9 cellular contexts compared by ENCODE assay signal in the genomic region with DNA sequence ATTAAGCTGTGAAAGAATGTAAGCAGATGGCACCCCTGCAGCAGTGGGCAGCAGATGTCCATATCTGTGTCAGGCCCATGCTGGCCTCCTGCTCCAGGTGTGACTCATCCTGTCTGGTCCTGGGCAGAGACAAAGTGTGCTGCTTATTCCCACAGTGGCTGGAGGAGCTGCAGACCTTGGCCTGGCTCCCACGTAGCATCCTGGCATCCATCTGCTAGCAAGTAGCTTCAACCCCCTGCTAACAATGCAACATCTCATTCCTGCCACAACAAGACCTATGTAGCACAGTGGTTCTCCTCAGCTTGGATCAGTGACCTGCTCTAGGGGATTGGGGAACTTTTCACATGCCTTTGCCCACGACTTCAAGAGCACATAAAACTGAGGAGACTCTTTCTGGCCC.
A peak's percentile ranks its signal among the peaks of the same experiment; 100 is the strongest.
DNase-seq lines count a peak whose midpoint lies in the region; ATAC-seq and TF ChIP-seq lines count a peak whose summit lies in the region.
"Had no signal": no experiment of that assay in that cellular context is flagged by ENCODE, and none has a peak within 500 bp of the region (broad histone marks: within the 10 kb centered on the region; RNA-seq: fewer than 3 reads in every experiment).

No MANE protein-coding gene starts in this region.

- H3K36me3 ChIP-seq in GM23248 (ENCODE audit: low read depth) (no peaks in the 10 kb centered on the region), gastroesophageal sphincter (peaks cover 0 to 5% of the 10 kb centered on the region in 2 donors), sigmoid colon (no peaks in the 10 kb centered on the region)

- H2AFZ ChIP-seq in GM23248, result no peak overlapping the region

- H3K4me2 ChIP-seq in GM23248 (ENCODE audit: unreplicated experiment), result no peak overlapping the region

- H3K79me2 ChIP-seq in GM23248 (ENCODE audit: insufficient read depth), result no peaks in the 10 kb centered on the region

- no peaks in the 10 kb centered on the region for H3K9me2 ChIP-seq in GM23248 (ENCODE audit: insufficient read depth)

- H3K27me3 ChIP-seq in GM23248 (replicated peaks; ENCODE audit: insufficient read depth), result no peaks in the 10 kb centered on the region
- no peaks in the 10 kb centered on the region for H3K27me3 ChIP-seq in gastroesophageal sphincter
- no peaks in the 10 kb centered on the region for H3K27me3 ChIP-seq in sigmoid colon

- H3K4me3 ChIP-seq in GM23248 (no peak overlapping the region), gastroesophageal sphincter (no peak overlapping the region), sigmoid colon (no peak overlapping the region)
- H3K4me3 ChIP-seq: GM12878 had no signal

- no peak overlapping the region for H3K9ac ChIP-seq in GM23248

- intact Hi-C loops in sigmoid colon (cut with DNase I), result loop anchor here (10.0 kb wide), 1 partner anchor 142 kb away; no protein-coding TSS in a partner anchor

- TF ChIP-seq EP300 in gastroesophageal sphincter (IDR thresholded peaks at IDR 0.05) (no peak), sigmoid colon (IDR thresholded peaks at IDR 0.05) (no peak)

- in situ Hi-C loops in GM23248 (cut with MboI), result no loop called here

- no peak for TF ChIP-seq POLR2A in gastroesophageal sphincter (IDR thresholded peaks at IDR 0.05)
- no peak for TF ChIP-seq POLR2A in sigmoid colon (IDR thresholded peaks at IDR 0.05)
- no peak for TF ChIP-seq POLR2A in GM18505 (IDR thresholded peaks at IDR 0.05; ENCODE audit: borderline replicate concordance, extremely low read depth, insufficient read depth, insufficient read length)

- no peaks in the 10 kb centered on the region for H4K20me1 ChIP-seq in GM23248 (ENCODE audit: insufficient read depth)

- 28 to 40% methylated on average over 2 of the region's 2 CpGs for WGBS in GM23248 (ENCODE audit: low coverage in 1 of 2, low lambda C conversion rate in 2 of 2, missing lambda C conversion rate in 2 of 2), 2 experiments
- 33 to 80% methylated on average over 1 of the region's 2 CpGs for WGBS in gastroesophageal sphincter (ENCODE audit: low coverage in 1 of 2), 2 donors
- 19 to 40% methylated on average over 2 of the region's 2 CpGs for WGBS in sigmoid colon, 2 donors

- H3K4me1 ChIP-seq in GM23248 (ENCODE audit: insufficient read depth) (peaks cover 15% of the 10 kb centered on the region), gastroesophageal sphincter (peaks cover 2 to 53% (median 4%) of the 10 kb centered on the region in 3 donors), sigmoid colon (peaks cover 0 to 51% (median 40%) of the 10 kb centered on the region in 4 donors)

- TF ChIP-seq CTCF in gastroesophageal sphincter (IDR thresholded peaks at IDR 0.05) (peak in 1 of 4 experiments; percentile 34), sigmoid colon (IDR thresholded peaks at IDR 0.05) (peak in 3 of 4 experiments; percentile 25 to 45 (median 41))

- DNase-seq in GM23248, result peak; percentile 67
- peak; percentile 89 for DNase-seq in sigmoid colon

- H3K27ac ChIP-seq in GM23248 (no peak overlapping the region), gastroesophageal sphincter (peak overlapping the region in 1 of 4 donors; percentile 26), sigmoid colon (peak overlapping the region; percentile 27 to 71 (median 54))

- ATAC-seq in SK-N-SH treated with all-trans-retinoic acid at 6 μM for 48 hours (peak; percentile 91), gastroesophageal sphincter (peak; percentile 69), HG02870 (IDR thresholded peaks at IDR 0.05; ENCODE audit: unreplicated experiment) (no peak), GM19467 (IDR thresholded peaks at IDR 0.05; ENCODE audit: unreplicated experiment) (no peak), GM18505 (IDR thresholded peaks at IDR 0.05; ENCODE audit: unreplicated experiment) (no peak), HG03457 (IDR thresholded peaks at IDR 0.05; ENCODE audit: unreplicated experiment) (no peak)
- ATAC-seq: GM12878 had no signal

- H3K9me3 ChIP-seq in GM23248 (ENCODE audit: low read depth), result no peaks in the 10 kb centered on the region
- no peaks in the 10 kb centered on the region for H3K9me3 ChIP-seq in gastroesophageal sphincter
- no peaks in the 10 kb centered on the region for H3K9me3 ChIP-seq in sigmoid colon

- no peaks in the 10 kb centered on the region for H3F3A ChIP-seq in GM23248 (ENCODE audit: insufficient read depth)

TF ChIP-seq in SK-N-SH treated with all-trans-retinoic acid at 6 μM for 48 hours, 23 proteins besides CTCF, POLR2A, EP300 and RAD21:
- TF ChIP-seq CSDC2 (CRISPR knock-in tag; IDR thresholded peaks at IDR 0.05) (no peak), GLIS3 (CRISPR knock-in tag; IDR thresholded peaks at IDR 0.05) (no peak), TCF4 (CRISPR knock-in tag; IDR thresholded peaks at IDR 0.05; ENCODE audit: borderline replicate concordance) (peak; percentile 62; the same call in 1 of the 2 replicates), ZFP30 (CRISPR knock-in tag; IDR thresholded peaks at IDR 0.05) (no peak), SNAI2 (CRISPR knock-in tag; IDR thresholded peaks at IDR 0.05) (no peak), ZFP3 (CRISPR knock-in tag; IDR thresholded peaks at IDR 0.05) (peak; percentile 37; the same call in 1 of the 2 replicates)
- TF ChIP-seq, protein P1, sequence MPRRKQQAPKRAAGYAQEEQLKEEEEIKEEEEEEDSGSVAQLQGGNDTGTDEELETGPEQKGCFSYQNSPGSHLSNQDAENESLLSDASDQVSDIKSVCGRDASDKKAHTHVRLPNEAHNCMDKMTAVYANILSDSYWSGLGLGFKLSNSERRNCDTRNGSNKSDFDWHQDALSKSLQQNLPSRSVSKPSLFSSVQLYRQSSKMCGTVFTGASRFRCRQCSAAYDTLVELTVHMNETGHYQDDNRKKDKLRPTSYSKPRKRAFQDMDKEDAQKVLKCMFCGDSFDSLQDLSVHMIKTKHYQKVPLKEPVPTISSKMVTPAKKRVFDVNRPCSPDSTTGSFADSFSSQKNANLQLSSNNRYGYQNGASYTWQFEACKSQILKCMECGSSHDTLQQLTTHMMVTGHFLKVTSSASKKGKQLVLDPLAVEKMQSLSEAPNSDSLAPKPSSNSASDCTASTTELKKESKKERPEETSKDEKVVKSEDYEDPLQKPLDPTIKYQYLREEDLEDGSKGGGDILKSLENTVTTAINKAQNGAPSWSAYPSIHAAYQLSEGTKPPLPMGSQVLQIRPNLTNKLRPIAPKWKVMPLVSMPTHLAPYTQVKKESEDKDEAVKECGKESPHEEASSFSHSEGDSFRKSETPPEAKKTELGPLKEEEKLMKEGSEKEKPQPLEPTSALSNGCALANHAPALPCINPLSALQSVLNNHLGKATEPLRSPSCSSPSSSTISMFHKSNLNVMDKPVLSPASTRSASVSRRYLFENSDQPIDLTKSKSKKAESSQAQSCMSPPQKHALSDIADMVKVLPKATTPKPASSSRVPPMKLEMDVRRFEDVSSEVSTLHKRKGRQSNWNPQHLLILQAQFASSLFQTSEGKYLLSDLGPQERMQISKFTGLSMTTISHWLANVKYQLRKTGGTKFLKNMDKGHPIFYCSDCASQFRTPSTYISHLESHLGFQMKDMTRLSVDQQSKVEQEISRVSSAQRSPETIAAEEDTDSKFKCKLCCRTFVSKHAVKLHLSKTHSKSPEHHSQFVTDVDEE (CRISPR knock-in tag; IDR thresholded peaks at IDR 0.05), result 0 out of 2 replicates have a peak, but pooled peaks have one; percentile 67

Comparison
In these comparisons a context has a peak if more than half of its experiments do, and no peak if none do; other contexts are left out.
1. ATAC-seq: peak in SK-N-SH treated with all-trans-retinoic acid at 6 μM for 48 hours (single experiment) and gastroesophageal sphincter (single experiment); none in HG02870 (single experiment), GM19467 (single experiment), GM18505 (single experiment) and HG03457 (single experiment).